Comparison of ENCODE assay signal across 19 cellular contexts in genomic region chr3:66598168-66598567, GRCh38.
DNase-seq lines count a peak whose midpoint lies in the region; ATAC-seq, FAIRE-seq and TF ChIP-seq lines count a peak whose summit lies in the region.
"Had no signal": no experiment of that assay in that cellular context is flagged by ENCODE, and none has a peak within 500 bp of the region (broad histone marks: within the 10 kb centered on the region; RNA-seq: fewer than 3 reads in every experiment).

No MANE protein-coding gene starts in this region.

- H3K4me1 ChIP-seq in ascending aorta (peaks cover 0 to 2% of the 10 kb centered on the region in 2 donors), ovary (ENCODE audit: insufficient read depth) (peaks cover 3% of the 10 kb centered on the region)
- peaks cover 5% of the 10 kb centered on the region for H3K4me1 ChIP-seq in CD8-positive, alpha-beta T cell (ENCODE audit: insufficient read depth, low read length)
- H3K4me1 ChIP-seq: psoas muscle, testis had no signal

- H3K27me3 Mint-ChIP-seq in CD8-positive, alpha-beta T cell (ENCODE audit: low read depth), result peaks cover 15% of the 10 kb centered on the region

- CTCF ChIA-PET in CD8-positive, alpha-beta T cell (lab: Charles Lee), result no interaction called here

- POLR2A ChIA-PET in CD8-positive, alpha-beta T cell (lab: Charles Lee), result no interaction called here

- ATAC-seq in CD8-positive, alpha-beta T cell, result no peak
- ATAC-seq: SK-N-SH treated with all-trans-retinoic acid at 6 μM for 48 hours had no signal

- no peak overlapping the region for H3K4me3 Mint-ChIP-seq in CD8-positive, alpha-beta T cell
- H3K4me3 Mint-ChIP-seq: activated CD4-positive, alpha-beta memory T cell treated with anti-CD3 and anti-CD28 coated beads, Interleukin-2, amount 10 ng/mL, durations not matched to agents 7 days and 5 days had no signal

- H3K4me3 ChIP-seq in ascending aorta, result no peak overlapping the region
- no peak overlapping the region for H3K4me3 ChIP-seq in foreskin fibroblast (ENCODE audit: low read depth in 1 of 2, low read length in 2 of 2)
- H3K4me3 ChIP-seq in CD8-positive, alpha-beta T cell (ENCODE audit: low read depth, low read length), result no peak overlapping the region
- H3K4me3 ChIP-seq in ovary, result no peak overlapping the region
- H3K4me3 ChIP-seq: psoas muscle, testis had no signal

- no peak for TF ChIP-seq EP300 in ovary (IDR thresholded peaks at IDR 0.05)

- intact Hi-C loops in ascending aorta (cut with DNase I) (loop anchor here (10.0 kb wide), 1 partner anchor 93 kb away; the partner anchor contains the start of gene LRIG1), ovary (cut with DNase I) (no loop called here)
- intact Hi-C loops in CD8-positive, alpha-beta T cell (cut with DNase I, micrococcal nuclease), result no loop called here

- H3K9me3 ChIP-seq in ascending aorta (no peaks in the 10 kb centered on the region), ovary (no peaks in the 10 kb centered on the region)
- no peaks in the 10 kb centered on the region for H3K9me3 ChIP-seq in CD8-positive, alpha-beta T cell (ENCODE audit: low read length)
- H3K9me3 ChIP-seq: psoas muscle, testis had no signal

- H3K36me3 Mint-ChIP-seq in CD8-positive, alpha-beta T cell, result no peaks in the 10 kb centered on the region

- H3K27ac ChIP-seq in ascending aorta (peak overlapping the region; percentile 31 to 53), ovary (no peak overlapping the region)
- no peak overlapping the region for H3K27ac ChIP-seq in CD8-positive, alpha-beta T cell (ENCODE audit: low read depth, low read length)
- H3K27ac ChIP-seq: brain microvascular endothelial cell, psoas muscle, testis had no signal

- no peak overlapping the region for H3K27ac Mint-ChIP-seq in CD8-positive, alpha-beta T cell
- H3K27ac Mint-ChIP-seq: activated CD4-positive, alpha-beta memory T cell treated with anti-CD3 and anti-CD28 coated beads, Interleukin-2, amount 10 ng/mL, durations not matched to agents 7 days and 5 days had no signal

- DNase-seq in NCI-H2171 treated with DMSO at 0.1 percent for 48 hours (lab: John Stamatoyannopoulos, UW), result peak; percentile 30
- DNase-seq in NCI-H2171 (lab: John Stamatoyannopoulos, UW), result no peak
- no peak for DNase-seq in ascending aorta (ENCODE audit: low spot score in 2 of 2)
- peak; percentile 53 to 79 for DNase-seq in foreskin fibroblast
- peak; percentile 19 for DNase-seq in urothelium cell line (ENCODE audit: low spot score)
- DNase-seq in stimulated activated CD4-positive, alpha-beta T cell treated with anti-CD3 and anti-CD28 coated beads, Interleukin-15, amount 100 ng/mL, for 24 hours, result no peak
- DNase-seq in CD8-positive, alpha-beta T cell, result no peak
- DNase-seq in ovary, result no peak
- DNase-seq: activated CD4-positive, alpha-beta memory T cell treated with anti-CD3 and anti-CD28 coated beads, Interleukin-2, amount 10 ng/mL, durations not matched to agents 7 days and 5 days; brain microvascular endothelial cell; islet precursor cell; KBM-7; NCI-H146; NCI-H510A; psoas muscle; stimulated activated CD4-positive, alpha-beta T cell treated with anti-CD3 and anti-CD28 coated beads, Interleukin-2, amount 100 ng/mL, for 24 hours; testis had no signal

- no peak for FAIRE-seq in urothelium cell line (lab: Jason Lieb, UNC)
- FAIRE-seq: A204.1 had no signal

- no peak for TF ChIP-seq POLR2A in ovary (IDR thresholded peaks at IDR 0.05)

- H3K4me1 Mint-ChIP-seq in CD8-positive, alpha-beta T cell (ENCODE audit: low read depth), result peaks cover 10% of the 10 kb centered on the region
- H3K4me1 Mint-ChIP-seq: activated CD4-positive, alpha-beta memory T cell treated with anti-CD3 and anti-CD28 coated beads, Interleukin-2, amount 10 ng/mL, durations not matched to agents 7 days and 5 days had no signal

- TF ChIP-seq CTCF in ascending aorta (IDR thresholded peaks at IDR 0.05), result no peak
- no peak for TF ChIP-seq CTCF in foreskin fibroblast (IDR thresholded peaks at IDR 0.05; ENCODE audit: low read depth, low read length)
- no peak for TF ChIP-seq CTCF in CD8-positive, alpha-beta T cell (IDR thresholded peaks at IDR 0.05)
- no peak for TF ChIP-seq CTCF in ovary (IDR thresholded peaks at IDR 0.05)

- H3K27me3 ChIP-seq in ascending aorta, result no peaks in the 10 kb centered on the region
- H3K27me3 ChIP-seq in CD8-positive, alpha-beta T cell (ENCODE audit: insufficient read depth, low read length), result no peaks in the 10 kb centered on the region
- H3K27me3 ChIP-seq in ovary, result no peaks in the 10 kb centered on the region
- H3K27me3 ChIP-seq: brain microvascular endothelial cell, testis had no signal

- 14 to 29% (median 14%) methylated on average over 6 of the region's 6 CpGs for WGBS in ovary, 3 donors

- H3K9me3 Mint-ChIP-seq in CD8-positive, alpha-beta T cell, result no peaks in the 10 kb centered on the region
- H3K9me3 Mint-ChIP-seq: activated CD4-positive, alpha-beta memory T cell treated with anti-CD3 and anti-CD28 coated beads, Interleukin-2, amount 10 ng/mL, durations not matched to agents 7 days and 5 days had no signal

- H3K36me3 ChIP-seq in ascending aorta, result no peaks in the 10 kb centered on the region
- no peaks in the 10 kb centered on the region for H3K36me3 ChIP-seq in CD8-positive, alpha-beta T cell (ENCODE audit: insufficient read depth, low read length)
- no peaks in the 10 kb centered on the region for H3K36me3 ChIP-seq in ovary
- H3K36me3 ChIP-seq: brain microvascular endothelial cell had no signal

Comparison
In these comparisons a context has a peak if more than half of its experiments do, and no peak if none do; other contexts are left out.
1. DNase-seq: peak in NCI-H2171 treated with DMSO at 0.1 percent for 48 hours (single experiment), foreskin fibroblast (2 of 2) and urothelium cell line (single experiment); none in NCI-H2171 (single experiment), ascending aorta (0 of 2), stimulated activated CD4-positive, alpha-beta T cell treated with anti-CD3 and anti-CD28 coated beads, Interleukin-15, amount 100 ng/mL, for 24 hours (single experiment), CD8-positive, alpha-beta T cell (0 of 7) and ovary (0 of 5).
2. H3K27ac ChIP-seq: peak in ascending aorta (2 of 2); none in CD8-positive, alpha-beta T cell (single experiment) and ovary (0 of 2).